ENCODE assay signal across 30 cellular contexts in genomic region chr18:24404591-24404990, GRCh38. TPM values are rescaled to one million over a fixed set of nuclear protein-coding genes. Genes with fewer than 3 reads are reported as not detected.
"Had no signal": no experiment of that assay in that cellular context is flagged by ENCODE, and none has a peak within 500 bp of the region (broad histone marks: within the 10 kb centered on the region; RNA-seq: fewer than 3 reads in every experiment).

No MANE protein-coding gene starts in this region.

- H3K36me3 Mint-ChIP-seq: stimulated activated memory B cell treated with anti-CD40 and anti-IgM and Interleukin-4, amounts not matched to agents 10 μg/mL and 1 μg/mL and 100 μg/mL, for 72 hours; stimulated activated naive B cell treated with anti-CD40 and anti-IgM and Interleukin-4, amounts not matched to agents 10 μg/mL and 1 μg/mL and 100 μg/mL, for 72 hours; type B pancreatic cell had no signal

- H3K4me1 Mint-ChIP-seq: stimulated activated effector memory CD8-positive, alpha-beta T cell treated with anti-CD3 and anti-CD28 coated beads, Interleukin-12 subunit alpha, Interleukin-12 subunit beta, amount 100 ng/mL, for 72 hours; stimulated activated memory B cell treated with anti-CD40 and anti-IgM and Interleukin-4, amounts not matched to agents 10 μg/mL and 1 μg/mL and 100 μg/mL, for 72 hours had no signal

- H3K9me3 ChIP-seq: stomach, suprapubic skin, testis, thoracic aorta, tibial artery, tibial nerve, transverse colon, upper lobe of left lung, upper lobe of right lung, uterus had no signal

- H3K9me3 Mint-ChIP-seq: stimulated activated effector memory CD8-positive, alpha-beta T cell treated with anti-CD3 and anti-CD28 coated beads, Interleukin-12 subunit alpha, Interleukin-12 subunit beta, amount 100 ng/mL, for 72 hours; stimulated activated memory B cell treated with anti-CD40 and anti-IgM and Interleukin-4, amounts not matched to agents 10 μg/mL and 1 μg/mL and 100 μg/mL, for 72 hours; stimulated activated naive B cell treated with anti-CD40 and anti-IgM and Interleukin-4, amounts not matched to agents 10 μg/mL and 1 μg/mL and 100 μg/mL, for 72 hours; stimulated activated naive CD8-positive, alpha-beta T cell treated with anti-CD3 and anti-CD28 coated beads, Interleukin-15, amount 100 ng/mL, for 72 hours; stimulated activated naive CD8-positive, alpha-beta T cell treated with anti-CD3 and anti-CD28 coated beads, Interleukin-15, Interleukin-2, amounts not matched to agents 100 ng/mL and 50 ng/mL, for 24 hours; type B pancreatic cell had no signal

- H3K27ac Mint-ChIP-seq: stimulated activated effector memory CD8-positive, alpha-beta T cell treated with anti-CD3 and anti-CD28 coated beads, Interleukin-12 subunit alpha, Interleukin-12 subunit beta, amount 100 ng/mL, for 72 hours; stimulated activated memory B cell treated with anti-CD40 and anti-IgM and Interleukin-4, amounts not matched to agents 10 μg/mL and 1 μg/mL and 100 μg/mL, for 72 hours; stimulated activated naive B cell treated with anti-CD40 and anti-IgM and Interleukin-4, amounts not matched to agents 10 μg/mL and 1 μg/mL and 100 μg/mL, for 72 hours; stimulated activated naive CD8-positive, alpha-beta T cell treated with anti-CD3 and anti-CD28 coated beads, Interleukin-15, amount 100 ng/mL, for 72 hours; stimulated activated naive CD8-positive, alpha-beta T cell treated with anti-CD3 and anti-CD28 coated beads, Interleukin-15, Interleukin-2, amounts not matched to agents 100 ng/mL and 50 ng/mL, for 24 hours; type B pancreatic cell had no signal

- ATAC-seq: stimulated activated effector memory CD8-positive, alpha-beta T cell treated with anti-CD3 and anti-CD28 coated beads, Interleukin-12 subunit alpha, Interleukin-12 subunit beta, amount 100 ng/mL, for 72 hours; stimulated activated memory B cell treated with anti-CD40 and anti-IgM and Interleukin-4, amounts not matched to agents 10 μg/mL and 1 μg/mL and 100 μg/mL, for 72 hours; stimulated activated naive B cell treated with anti-CD40 and anti-IgM and Interleukin-4, amounts not matched to agents 10 μg/mL and 1 μg/mL and 100 μg/mL, for 72 hours; stimulated activated naive CD8-positive, alpha-beta T cell treated with anti-CD3 and anti-CD28 coated beads, Interleukin-15, amount 100 ng/mL, for 72 hours; stimulated activated naive CD8-positive, alpha-beta T cell treated with anti-CD3 and anti-CD28 coated beads, Interleukin-15, Interleukin-2, amounts not matched to agents 100 U/mL and 50 U/mL, for 24 hours; upper lobe of right lung had no signal

- H3K27me3 ChIP-seq: testis, tibial artery, upper lobe of left lung, uterus had no signal

- H3K36me3 ChIP-seq: stomach, suprapubic skin, thoracic aorta, tibial artery, tibial nerve, transverse colon, upper lobe of left lung, upper lobe of right lung, uterus had no signal

- H3K4me3 Mint-ChIP-seq: stimulated activated effector memory CD8-positive, alpha-beta T cell treated with anti-CD3 and anti-CD28 coated beads, Interleukin-12 subunit alpha, Interleukin-12 subunit beta, amount 100 ng/mL, for 72 hours; stimulated activated memory B cell treated with anti-CD40 and anti-IgM and Interleukin-4, amounts not matched to agents 10 μg/mL and 1 μg/mL and 100 μg/mL, for 72 hours; stimulated activated naive B cell treated with anti-CD40 and anti-IgM and Interleukin-4, amounts not matched to agents 10 μg/mL and 1 μg/mL and 100 μg/mL, for 72 hours; stimulated activated naive CD8-positive, alpha-beta T cell treated with anti-CD3 and anti-CD28 coated beads, Interleukin-15, amount 100 ng/mL, for 72 hours; stimulated activated naive CD8-positive, alpha-beta T cell treated with anti-CD3 and anti-CD28 coated beads, Interleukin-15, Interleukin-2, amounts not matched to agents 100 ng/mL and 50 ng/mL, for 24 hours; type B pancreatic cell had no signal

- FAIRE-seq: urothelium cell line had no signal

- H3K27ac ChIP-seq: stomach, suprapubic skin, testis, thoracic aorta, tibial artery, tibial nerve, transverse colon, upper lobe of left lung, upper lobe of right lung, uterus had no signal

- DNase-seq: stimulated activated CD4-positive, alpha-beta T cell treated with anti-CD3 and anti-CD28 coated beads, Interleukin-2, amount 100 ng/mL, for 24 hours; stimulated activated CD4-positive, alpha-beta T cell treated with anti-CD3 and anti-CD28 coated beads, Interleukin-2, amount 100 ng/mL, for 48 hours; stimulated activated CD4-positive, alpha-beta T cell treated with anti-CD3 and anti-CD28 coated beads, Interleukin-4, amount 100 ng/mL, for 1 hour; stimulated activated CD4-positive, alpha-beta T cell treated with anti-CD3 and anti-CD28 coated beads, Interleukin-4, amount 100 ng/mL, for 24 hours; stimulated activated CD4-positive, alpha-beta T cell treated with anti-CD3 and anti-CD28 coated beads, Interleukin-4, amount 100 ng/mL, for 4 hours; stimulated activated CD8-positive, alpha-beta memory T cell treated with anti-CD3 and anti-CD28 coated beads, Interleukin-4, amount 100 ng/mL, for 48 hours; stimulated activated naive B cell treated with anti-CD40 and anti-IgM and Interleukin-4, amounts not matched to agents 10 μg/mL and 1 μg/mL and 100 μg/mL, for 72 hours; stimulated activated naive CD4-positive, alpha-beta T cell; stimulated activated naive CD4-positive, alpha-beta T cell treated with Interleukin-2 at 50 U/mL for 16 hours; stimulated activated naive CD8-positive, alpha-beta T cell treated with anti-CD3 and anti-CD28 coated beads, Interleukin-15, amount 100 ng/mL, for 72 hours; stimulated activated naive CD8-positive, alpha-beta T cell treated with anti-CD3 and anti-CD28 coated beads, Interleukin-15, Interleukin-2, amounts not matched to agents 100 U/mL and 50 U/mL, for 24 hours; stomach; substantia nigra; testis; tibial artery; transverse colon; trophoblast cell; upper lobe of right lung; uterus had no signal

- H3K4me3 ChIP-seq: stomach, suprapubic skin, testis, thoracic aorta, tibial artery, tibial nerve, transverse colon, upper lobe of left lung, upper lobe of right lung, uterus had no signal

- H3K4me1 ChIP-seq: stomach, suprapubic skin, testis, tibial nerve, transverse colon, upper lobe of left lung, upper lobe of right lung, uterus had no signal

RNA-seq across cellular contexts. Expression of gene HRH4, which starts 55.8 kb away (rescaled TPM):
- total RNA-seq: temporal lobe, transverse colon, ureter had no signal
